In the genomic region with DNA sequence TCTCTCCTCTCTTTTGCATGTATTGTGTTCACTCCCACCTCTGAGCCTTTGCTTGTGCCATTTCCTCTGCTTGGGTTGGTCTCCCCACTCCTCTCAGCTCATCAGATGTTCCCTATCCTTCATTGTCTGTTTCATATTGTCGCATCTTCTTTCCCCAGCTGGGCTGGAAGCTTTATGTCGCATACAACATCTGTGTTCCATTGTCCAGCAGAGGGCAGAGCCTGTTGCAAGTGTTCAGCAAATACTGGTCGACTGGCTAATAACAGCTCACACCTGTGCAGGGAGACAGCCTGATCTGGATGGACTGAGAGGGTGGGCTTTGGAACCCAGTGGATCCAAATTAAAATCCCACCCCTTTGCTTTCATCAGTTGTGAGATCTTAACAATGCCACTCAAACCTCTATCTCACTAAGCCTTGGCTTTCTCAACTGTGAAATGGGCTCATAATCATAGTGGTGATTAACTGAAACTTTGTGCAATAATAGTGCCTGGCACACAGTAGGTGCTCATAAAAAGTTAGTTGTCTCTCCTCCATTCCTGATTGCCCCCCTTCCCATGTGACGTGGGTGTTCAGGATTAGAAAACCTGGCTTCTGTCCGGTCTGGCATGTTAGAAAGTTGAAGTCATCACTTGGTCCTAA, we compare ENCODE assay signal across 9 cellular contexts.
DNase-seq lines count a peak whose midpoint lies in the region; ATAC-seq and TF ChIP-seq lines count a peak whose summit lies in the region.
"Had no signal": no experiment of that assay in that cellular context is flagged by ENCODE, and none has a peak within 500 bp of the region (broad histone marks: within the 10 kb centered on the region; RNA-seq: fewer than 3 reads in every experiment).

No MANE protein-coding gene starts in this region.

- in situ Hi-C loops in brain microvascular endothelial cell (cut with HindIII; ENCODE audit: low pct_ligation_motif_present, low sequenced_read_pairs), result no loop called here

- no peaks in the 10 kb centered on the region for H3K36me3 ChIP-seq in brain microvascular endothelial cell (replicated peaks)
- H3K36me3 ChIP-seq in gastroesophageal sphincter, result peaks cover 0 to 3% of the 10 kb centered on the region in 2 donors

- no peak for TF ChIP-seq EP300 in gastroesophageal sphincter (IDR thresholded peaks at IDR 0.05)

- TF ChIP-seq POLR2A in gastroesophageal sphincter (IDR thresholded peaks at IDR 0.05), result no peak

- TF ChIP-seq CTCF in brain microvascular endothelial cell (IDR thresholded peaks at IDR 0.05; ENCODE audit: low read depth, low read length, missing control alignments), result peak; percentile 79
- peak; percentile 32 for TF ChIP-seq CTCF in natural killer cell (IDR thresholded peaks at IDR 0.05)
- peak in 2 of 4 experiments; percentile 37 to 41 for TF ChIP-seq CTCF in gastroesophageal sphincter (IDR thresholded peaks at IDR 0.05)

- H3K9me3 Mint-ChIP-seq in natural killer cell, result no peaks in the 10 kb centered on the region

- no peaks in the 10 kb centered on the region for H3K27me3 Mint-ChIP-seq in natural killer cell (ENCODE audit: low read depth in 2 of 2)

- peaks cover 6% of the 10 kb centered on the region for H3K36me3 Mint-ChIP-seq in natural killer cell

- no peaks in the 10 kb centered on the region for H3K9me3 ChIP-seq in gastroesophageal sphincter

- no peak overlapping the region for H3K4me3 ChIP-seq in brain microvascular endothelial cell (ENCODE audit: low read depth, low read length)
- H3K4me3 ChIP-seq in gastroesophageal sphincter, result no peak overlapping the region

- H3K4me1 ChIP-seq in gastroesophageal sphincter, result peaks cover 0 to 57% (median 19%) of the 10 kb centered on the region in 3 donors

- peaks cover 66 to 72% of the 10 kb centered on the region in 2 donors for H3K4me1 Mint-ChIP-seq in natural killer cell

- ATAC-seq in HG02798 (IDR thresholded peaks at IDR 0.05; ENCODE audit: poor library complexity, unreplicated experiment) (peak; percentile 38), natural killer cell (no peak), gastroesophageal sphincter (no peak), GM19023 (IDR thresholded peaks at IDR 0.05; ENCODE audit: unreplicated experiment) (no peak)

- 59 to 68% methylated on average over 3 to 5 of the region's 5 CpGs for WGBS in gastroesophageal sphincter (ENCODE audit: low coverage in 1 of 2), 2 donors

- intact Hi-C loops in natural killer cell (cut with micrococcal nuclease), result loop anchor here (5.0 kb wide), 1 partner anchor 57 kb away; no protein-coding TSS in a partner anchor

- H3K27ac Mint-ChIP-seq in natural killer cell, result peak overlapping the region; percentile 47 to 94

- DNase-seq in DMS53 treated with DMSO at 0.1 percent for 48 hours (lab: John Stamatoyannopoulos, UW; ENCODE audit: unreplicated experiment) (peak; percentile 1), brain microvascular endothelial cell (no peak), natural killer cell (no peak), AG20443 (ENCODE audit: low spot score) (no peak), DMS79 (lab: John Stamatoyannopoulos, UW) (no peak)
- DNase-seq: amygdala had no signal

- peak overlapping the region; percentile 4 for H3K4me3 Mint-ChIP-seq in natural killer cell

- no peaks in the 10 kb centered on the region for H3K27me3 ChIP-seq in brain microvascular endothelial cell (replicated peaks)
- no peaks in the 10 kb centered on the region for H3K27me3 ChIP-seq in gastroesophageal sphincter

- no peak overlapping the region for H3K27ac ChIP-seq in brain microvascular endothelial cell
- H3K27ac ChIP-seq in gastroesophageal sphincter, result no peak overlapping the region
